Comparison of ENCODE assay signal across 21 cellular contexts in the genomic region with DNA sequence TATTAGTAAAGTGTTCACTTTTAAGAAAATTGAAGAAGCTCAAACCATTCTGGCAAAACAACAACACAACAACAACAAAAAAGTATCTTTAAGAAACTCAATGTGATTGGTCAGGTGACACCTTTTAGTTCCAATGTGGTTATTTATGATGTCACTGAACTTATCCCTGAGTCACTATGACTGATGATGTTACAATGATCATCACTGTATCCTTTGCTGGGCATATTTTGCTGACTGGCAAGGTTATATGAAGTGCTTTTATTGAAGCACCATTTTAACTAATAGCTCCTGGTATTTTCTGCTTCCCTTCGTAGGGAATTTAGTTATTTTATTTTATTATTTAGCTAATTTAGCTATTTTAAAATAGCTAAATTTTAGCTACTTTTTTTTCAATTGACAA. TPM values are rescaled to one million over a fixed set of nuclear protein-coding genes. Genes with fewer than 3 reads are reported as not detected.
"Had no signal": no experiment of that assay in that cellular context is flagged by ENCODE, and none has a peak within 500 bp of the region (broad histone marks: within the 10 kb centered on the region; RNA-seq: fewer than 3 reads in every experiment).

A gene with protein sequence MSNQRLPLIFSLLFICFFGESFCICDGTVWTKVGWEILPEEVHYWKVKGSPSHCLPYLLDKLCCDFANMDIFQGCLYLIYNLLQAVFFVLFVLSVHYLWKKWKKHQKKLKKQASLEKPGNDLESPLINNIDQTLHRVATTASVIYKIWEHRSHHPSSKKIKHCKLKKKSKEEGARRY (plus strand): TSS at position 223 of the 400 bp plus-strand sequence. CDS start 184 bp downstream, outside the sequence.

- H3K36me3 ChIP-seq: MG63 had no signal

- H3K36me3 Mint-ChIP-seq: IgD-negative memory B cell had no signal

- H3K4me3 Mint-ChIP-seq: IgD-negative memory B cell had no signal

- H3K4me1 Mint-ChIP-seq: IgD-negative memory B cell had no signal

- H3K27ac Mint-ChIP-seq: IgD-negative memory B cell had no signal

- H3K27me3 Mint-ChIP-seq: IgD-negative memory B cell had no signal

- H3K9me3 ChIP-seq: MG63 had no signal

- H3K4me3 ChIP-seq: MG63 had no signal

- FAIRE-seq: RCC 7860 had no signal

- DNase-seq: KBM-7, MG63, NCI-H1092, NCI-H1105 treated with DMSO at 0.1 percent for 48 hours, NCI-H1417 treated with DMSO at 0.1 percent for 48 hours, NCI-H146, NCI-H1694 treated with DMSO at 0.1 percent for 48 hours, NCI-H1930, NCI-H2081, NCI-H2107, NCI-H2227 treated with DMSO at 0.1 percent for 48 hours, NCI-H510A, NCI-H524 treated with DMSO at 0.1 percent for 48 hours, NCI-H69, NCI-H774, Right ventricle myocardium superior, RPMI8226 had no signal

- H3K27me3 ChIP-seq: MG63 had no signal

RNA-seq across cellular contexts. Expression of the gene that starts here (rescaled TPM):
- total RNA-seq: HT1080, LHCN-M2, Right ventricle myocardium superior had no signal
- polyA plus RNA-seq: IgD-negative memory B cell had no signal
